In genomic region chr13:66837246-66837645, GRCh38 we compare ENCODE assay signal across 25 cellular contexts.
"Had no signal": no experiment of that assay in that cellular context is flagged by ENCODE, and none has a peak within 500 bp of the region (broad histone marks: within the 10 kb centered on the region; RNA-seq: fewer than 3 reads in every experiment).

No MANE protein-coding gene starts in this region.

- H3K4me1 Mint-ChIP-seq: activated CD4-positive, alpha-beta T cell treated with anti-CD3 and anti-CD28 coated beads, Interleukin-2, amount 10 ng/mL, durations not matched to agents 7 days and 5 days; activated naive CD4-positive, alpha-beta T cell treated with anti-CD3 and anti-CD28 coated beads, Interleukin-2, amount 10 ng/mL, durations not matched to agents 7 days and 5 days; activated naive CD8-positive, alpha-beta T cell treated with anti-CD3 and anti-CD28 coated beads, Interleukin-2, amount 50 U/mL, for 24 hours had no signal

- H3K9me3 ChIP-seq: ovary had no signal

- H3K4me3 ChIP-seq: ovary had no signal

- H3K27ac Mint-ChIP-seq: activated CD4-positive, alpha-beta T cell treated with anti-CD3 and anti-CD28 coated beads, Interleukin-2, amount 10 ng/mL, durations not matched to agents 7 days and 5 days; activated naive CD4-positive, alpha-beta T cell treated with anti-CD3 and anti-CD28 coated beads, Interleukin-2, amount 10 ng/mL, durations not matched to agents 7 days and 5 days; activated naive CD8-positive, alpha-beta T cell treated with anti-CD3 and anti-CD28 coated beads, Interleukin-2, amount 50 U/mL, for 24 hours had no signal

- H3K27me3 Mint-ChIP-seq: activated CD4-positive, alpha-beta T cell treated with anti-CD3 and anti-CD28 coated beads, Interleukin-2, amount 10 ng/mL, durations not matched to agents 7 days and 5 days; activated naive CD4-positive, alpha-beta T cell treated with anti-CD3 and anti-CD28 coated beads, Interleukin-2, amount 10 ng/mL, durations not matched to agents 7 days and 5 days; activated naive CD8-positive, alpha-beta T cell treated with anti-CD3 and anti-CD28 coated beads, Interleukin-2, amount 50 U/mL, for 24 hours; brain had no signal

- H3K4me3 Mint-ChIP-seq: activated CD4-positive, alpha-beta T cell treated with anti-CD3 and anti-CD28 coated beads, Interleukin-2, amount 10 ng/mL, durations not matched to agents 7 days and 5 days; activated naive CD4-positive, alpha-beta T cell treated with anti-CD3 and anti-CD28 coated beads, Interleukin-2, amount 10 ng/mL, durations not matched to agents 7 days and 5 days; activated naive CD8-positive, alpha-beta T cell treated with anti-CD3 and anti-CD28 coated beads, Interleukin-2, amount 50 U/mL, for 24 hours; brain; neural crest cell had no signal

- FAIRE-seq: colon, keratinocyte had no signal

- H3K36me3 Mint-ChIP-seq: activated naive CD4-positive, alpha-beta T cell treated with anti-CD3 and anti-CD28 coated beads, Interleukin-2, amount 10 ng/mL, durations not matched to agents 7 days and 5 days; brain had no signal

- H3K9me3 Mint-ChIP-seq: activated CD4-positive, alpha-beta T cell treated with anti-CD3 and anti-CD28 coated beads, Interleukin-2, amount 10 ng/mL, durations not matched to agents 7 days and 5 days; activated naive CD4-positive, alpha-beta T cell treated with anti-CD3 and anti-CD28 coated beads, Interleukin-2, amount 10 ng/mL, durations not matched to agents 7 days and 5 days; activated naive CD8-positive, alpha-beta T cell treated with anti-CD3 and anti-CD28 coated beads, Interleukin-2, amount 50 U/mL, for 24 hours; brain; neural crest cell had no signal

- DNase-seq: activated CD4-positive, alpha-beta T cell treated with anti-CD3 and anti-CD28 coated beads, Interleukin-2, amount 10 ng/mL, durations not matched to agents 7 days and 5 days; activated CD8-positive, alpha-beta memory T cell treated with anti-CD3 and anti-CD28 coated beads, Interleukin-2, amount 50 U/mL, for 48 hours; activated effector memory CD4-positive, alpha-beta T cell treated with Interleukin-2 at 50 U/mL for 16 hours; activated naive CD4-positive, alpha-beta T cell treated with anti-CD3 and anti-CD28 coated beads, Interleukin-2, amount 10 ng/mL, durations not matched to agents 7 days and 5 days; activated naive CD8-positive, alpha-beta T cell treated with anti-CD3 and anti-CD28 coated beads, Interleukin-2, amount 50 U/mL, for 24 hours; activated T-cell treated with anti-CD3 and anti-CD28 coated beads, Interleukin-2, amount 50 U/mL, for 48 hours; anterior cingulate cortex; central memory CD4-positive, alpha-beta T cell; dorsolateral prefrontal cortex; foreskin fibroblast; hypothalamus; mammary epithelial cell; midbrain; ovary; stimulated activated CD8-positive, alpha-beta memory T cell treated with anti-CD3 and anti-CD28 coated beads, Interleukin-4, amount 100 ng/mL, for 48 hours; stimulated activated naive CD4-positive, alpha-beta T cell; T1000 had no signal

- H3K27me3 ChIP-seq: dorsolateral prefrontal cortex, ovary had no signal

- H3K36me3 ChIP-seq: ovary had no signal

- H3K27ac ChIP-seq: epithelial cell of prostate, ovary had no signal

- ATAC-seq: activated CD4-positive, CD25-positive, alpha-beta regulatory T cell treated with anti-CD3 and anti-CD28 coated beads, Interleukin-2, amount 50 U/mL, for 24 hours; activated naive CD8-positive, alpha-beta T cell treated with anti-CD3 and anti-CD28 coated beads, Interleukin-2, amount 50 U/mL, for 24 hours; left lobe of liver; sciatic nerve had no signal
